Comparison of ENCODE assay signal across 21 cellular contexts in the genomic region with DNA sequence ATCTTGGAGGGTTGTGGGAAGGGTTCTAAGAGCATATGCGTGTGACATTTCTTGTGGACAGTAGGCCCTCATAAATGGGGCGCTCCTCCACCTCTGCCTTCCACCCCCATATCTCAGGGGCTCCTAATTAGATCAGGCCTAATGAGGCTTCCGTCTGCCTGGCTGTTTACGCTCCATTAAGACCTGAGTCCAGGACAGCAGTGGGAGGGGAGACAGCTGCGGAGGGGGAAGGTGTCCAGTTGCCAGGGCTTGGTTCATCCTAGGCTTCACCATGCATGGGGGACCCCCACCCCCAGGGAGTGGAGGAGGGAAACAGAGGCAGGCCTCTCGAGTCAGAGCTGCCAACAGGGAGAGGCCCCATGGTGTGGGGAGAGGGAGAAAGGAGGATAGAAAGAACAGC. TPM values are rescaled to one million over a fixed set of nuclear protein-coding genes. Genes with fewer than 3 reads are reported as not detected.
"Had no signal": no experiment of that assay in that cellular context is flagged by ENCODE, and none has a peak within 500 bp of the region (broad histone marks: within the 10 kb centered on the region; RNA-seq: fewer than 3 reads in every experiment).

No MANE protein-coding gene starts in this region.

- H3K27ac ChIP-seq: HL-60, KMS-11, RWPE1, SJCRH30 had no signal

- H3K4me3 Mint-ChIP-seq: IgD-negative memory B cell had no signal

- H3K36me3 Mint-ChIP-seq: IgD-negative memory B cell had no signal

- H3K9me3 ChIP-seq: SJCRH30 had no signal

- H3K27ac Mint-ChIP-seq: IgD-negative memory B cell had no signal

- H3K4me1 Mint-ChIP-seq: IgD-negative memory B cell had no signal

- H3K4me1 ChIP-seq: SJCRH30 had no signal

- H3K36me3 ChIP-seq: SJCRH30 had no signal

- DNase-seq: Kasumi-1, MM.1S, NCI-H1092 treated with DMSO at 0.1 percent for 48 hours, NCI-H1436, NCI-H187, NCI-H2029, NCI-H2081 treated with DMSO at 0.1 percent for 48 hours, NCI-H2171, NCI-H446, NCI-H510A, NCI-H524 treated with DMSO at 0.1 percent for 48 hours, SHP77 treated with DMSO at 0.1 percent for 48 hours, SJCRH30 had no signal

- ATAC-seq: PC-3 had no signal

- H3K4me3 ChIP-seq: K562, SJCRH30 had no signal

RNA-seq across cellular contexts. Expression of a gene that starts 9.3 kb away (rescaled TPM):
- total RNA-seq: M059J, OCI-LY7, PC-3 had no signal
